Comparison of ENCODE assay signal across 1 cellular context in the genomic region with DNA sequence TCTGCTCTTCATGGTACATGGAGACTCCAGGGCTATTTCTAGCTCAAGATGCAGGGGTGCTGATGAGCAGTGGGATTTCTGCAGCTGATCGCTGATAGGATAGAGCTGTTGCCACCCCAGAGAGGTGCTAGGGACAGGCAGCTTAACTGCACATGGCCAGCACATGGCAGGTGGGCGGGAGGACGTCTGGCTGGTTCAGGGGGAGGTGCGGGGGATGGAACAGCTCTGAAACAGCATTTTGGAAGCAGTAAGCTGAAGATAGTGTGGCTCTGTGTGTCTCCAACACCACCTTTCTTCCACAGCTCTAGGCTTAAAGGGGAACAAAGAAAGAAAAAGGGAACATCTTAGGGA.
TF ChIP-seq lines count a peak whose summit lies in the region.

No MANE protein-coding gene starts in this region.

TF ChIP-seq in H1, 55 proteins besides CTCF, POLR2A, EP300 and RAD21:
- TF ChIP-seq, protein P1, sequence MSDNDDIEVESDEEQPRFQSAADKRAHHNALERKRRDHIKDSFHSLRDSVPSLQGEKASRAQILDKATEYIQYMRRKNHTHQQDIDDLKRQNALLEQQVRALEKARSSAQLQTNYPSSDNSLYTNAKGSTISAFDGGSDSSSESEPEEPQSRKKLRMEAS (IDR thresholded peaks at IDR 0.05), result peak; percentile 99
- TF ChIP-seq RNF2 (IDR thresholded peaks at IDR 0.05; ENCODE audit: borderline replicate concordance, low read depth, low read length, missing control alignments, poor library complexity, severe bottlenecking), result no peak
- TF ChIP-seq, protein P2, sequence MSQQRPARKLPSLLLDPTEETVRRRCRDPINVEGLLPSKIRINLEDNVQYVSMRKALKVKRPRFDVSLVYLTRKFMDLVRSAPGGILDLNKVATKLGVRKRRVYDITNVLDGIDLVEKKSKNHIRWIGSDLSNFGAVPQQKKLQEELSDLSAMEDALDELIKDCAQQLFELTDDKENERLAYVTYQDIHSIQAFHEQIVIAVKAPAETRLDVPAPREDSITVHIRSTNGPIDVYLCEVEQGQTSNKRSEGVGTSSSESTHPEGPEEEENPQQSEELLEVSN (IDR thresholded peaks at IDR 0.05), result peak; percentile 99
